11 cellular contexts compared by ENCODE assay signal in the genomic region with DNA sequence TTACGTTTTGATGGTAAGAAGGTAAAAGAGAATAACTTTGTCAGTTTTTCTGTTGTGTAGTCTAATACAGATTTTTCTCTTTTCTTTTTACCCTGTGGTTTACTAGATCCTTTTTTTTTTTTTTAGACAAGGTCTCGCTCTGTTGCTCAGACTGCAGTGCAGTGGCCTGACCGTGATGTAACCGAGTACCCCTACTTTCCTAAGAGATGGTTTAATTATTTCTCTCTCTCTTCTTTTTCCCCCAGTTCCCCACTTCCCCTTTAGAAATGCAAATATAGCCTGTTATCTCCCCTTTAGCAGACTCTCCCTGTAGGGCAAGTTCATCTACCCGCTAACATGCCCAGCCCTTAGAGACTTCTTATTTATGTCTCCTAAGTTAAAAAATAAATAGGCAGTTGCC. TPM values are rescaled to one million over a fixed set of nuclear protein-coding genes. Genes with fewer than 3 reads are reported as not detected.
DNase-seq lines count a peak whose midpoint lies in the region; ATAC-seq and TF ChIP-seq lines count a peak whose summit lies in the region.
"Had no signal": no experiment of that assay in that cellular context is flagged by ENCODE, and none has a peak within 500 bp of the region (broad histone marks: within the 10 kb centered on the region; RNA-seq: fewer than 3 reads in every experiment).

No MANE protein-coding gene starts in this region.

- no peak overlapping the region for H3K4me3 Mint-ChIP-seq in osteocyte (ENCODE audit: unreplicated experiment)
- H3K4me3 Mint-ChIP-seq in Calu3 (ENCODE audit: low read depth, unreplicated experiment), result no peak overlapping the region
- H3K4me3 Mint-ChIP-seq: activated T-helper 1 cell treated with anti-CD3 and anti-CD28 coated beads, Interleukin-12 subunit alpha, Interleukin-12 subunit beta, Interleukin-2, Interleukin-4 antibody, amounts not matched to agents 30 ng/mL and 10 ng/mL and 1 ng/mL, durations not matched to agents 14 hours and 24 hours and 36 hours; dendritic cell treated with granulocyte-macrophage colony-stimulating factor and Interleukin-4, amounts not matched to agents 40 ng/mL and 50 ng/mL, for 4 days; immature natural killer cell had no signal

- H3K9me3 Mint-ChIP-seq in osteocyte (ENCODE audit: unreplicated experiment), result no peaks in the 10 kb centered on the region
- H3K9me3 Mint-ChIP-seq in Calu3 (ENCODE audit: low read depth, unreplicated experiment), result no peaks in the 10 kb centered on the region
- H3K9me3 Mint-ChIP-seq: activated T-helper 1 cell treated with anti-CD3 and anti-CD28 coated beads, Interleukin-12 subunit alpha, Interleukin-12 subunit beta, Interleukin-2, Interleukin-4 antibody, amounts not matched to agents 30 ng/mL and 10 ng/mL and 1 ng/mL, durations not matched to agents 14 hours and 24 hours and 36 hours; dendritic cell treated with granulocyte-macrophage colony-stimulating factor and Interleukin-4, amounts not matched to agents 40 ng/mL and 50 ng/mL, for 4 days; immature natural killer cell had no signal

- CTCF ChIA-PET in Calu3 (lab: Charles Lee), result no interaction called here

- DNase-seq in osteocyte (ENCODE audit: extremely low spot score, unreplicated experiment), result no peak
- DNase-seq in NCI-H146 (lab: John Stamatoyannopoulos, UW), result no peak
- DNase-seq in Calu3, result no peak
- DNase-seq in inferior parietal cortex (ENCODE audit: extremely low spot score), result no peak
- no peak for DNase-seq in activated CD8-positive, alpha-beta memory T cell treated with anti-CD3 and anti-CD28 coated beads, Interleukin-2, amount 50 U/mL, for 4 hours
- DNase-seq: immature natural killer cell had no signal

- TF ChIP-seq CTCF in osteocyte (IDR thresholded peaks at IDR 0.05) (no peak), Calu3 (IDR thresholded peaks at IDR 0.05; ENCODE audit: unreplicated experiment) (no peak)

- H3K36me3 Mint-ChIP-seq in osteocyte (ENCODE audit: unreplicated experiment) (peaks cover 1% of the 10 kb centered on the region), Calu3 (ENCODE audit: insufficient read depth, unreplicated experiment) (peaks cover 21% of the 10 kb centered on the region)
- H3K36me3 Mint-ChIP-seq: immature natural killer cell had no signal

- H3K4me1 Mint-ChIP-seq in osteocyte (ENCODE audit: unreplicated experiment) (peaks cover 45% of the 10 kb centered on the region), Calu3 (ENCODE audit: low read depth, unreplicated experiment) (peaks cover 17% of the 10 kb centered on the region)

- ATAC-seq in GM19035 (IDR thresholded peaks at IDR 0.05; ENCODE audit: unreplicated experiment) (peak; percentile 26), HG02610 (IDR thresholded peaks at IDR 0.05; ENCODE audit: unreplicated experiment) (peak; percentile 41), HG03575 (IDR thresholded peaks at IDR 0.05; ENCODE audit: extremely low read depth, insufficient number of reproducible peaks, low FRiP score, unreplicated experiment) (peak; percentile 54)

- no TSS peak for BruUV-seq in Calu3 (replicated peaks; lab: Mats Ljungman, UMichigan)

- no peaks in the 10 kb centered on the region for H3K27me3 Mint-ChIP-seq in osteocyte (ENCODE audit: unreplicated experiment)
- no peaks in the 10 kb centered on the region for H3K27me3 Mint-ChIP-seq in Calu3 (ENCODE audit: unreplicated experiment)

- H3K27ac Mint-ChIP-seq in osteocyte (ENCODE audit: unreplicated experiment) (peak overlapping the region; percentile 28), Calu3 (ENCODE audit: unreplicated experiment) (no peak overlapping the region)
- H3K27ac Mint-ChIP-seq: activated T-helper 1 cell treated with anti-CD3 and anti-CD28 coated beads, Interleukin-12 subunit alpha, Interleukin-12 subunit beta, Interleukin-2, Interleukin-4 antibody, amounts not matched to agents 30 ng/mL and 10 ng/mL and 1 ng/mL, durations not matched to agents 14 hours and 24 hours and 36 hours; dendritic cell treated with granulocyte-macrophage colony-stimulating factor and Interleukin-4, amounts not matched to agents 40 ng/mL and 50 ng/mL, for 4 days; immature natural killer cell had no signal

- intact Hi-C loops in Calu3 (cut with micrococcal nuclease; ENCODE audit: unreplicated experiment), result no loop called here

RNA-seq across cellular contexts. Expression of a gene that starts 4.4 kb away (rescaled TPM):
- 44.4 and 46.0 TPM in 2 replicates for total RNA-seq in osteocyte
- 15.9 and 16.1 TPM in 2 replicates for total RNA-seq in Calu3 (2022)

RNA-seq across cellular contexts. Expression of a gene that starts 10.0 kb away (rescaled TPM):
- 45.8 and 54.0 TPM in 2 replicates for total RNA-seq in osteocyte
- total RNA-seq in Calu3 (2022), result 36.9 and 38.4 TPM in 2 replicates
